ENCODE assay signal across 8 cellular contexts in genomic region chr4:26885912-26886274, GRCh38. TPM values are rescaled to one million over a fixed set of nuclear protein-coding genes. Genes with fewer than 3 reads are reported as not detected.
A peak's percentile ranks its signal among the peaks of the same experiment; 100 is the strongest.
DNase-seq lines count a peak whose midpoint lies in the region; ATAC-seq and TF ChIP-seq lines count a peak whose summit lies in the region.

No MANE protein-coding gene starts in this region.

- H3K9me3 Mint-ChIP-seq in activated naive CD8-positive, alpha-beta T cell treated with anti-CD3 and anti-CD28 coated beads, Interleukin-2, amount 10 ng/mL, durations not matched to agents 7 days and 5 days, result peaks cover 1% of the 10 kb centered on the region
- H3K9me3 Mint-ChIP-seq in WTC11, result peaks cover 7% of the 10 kb centered on the region

- H3K4me1 Mint-ChIP-seq in activated naive CD8-positive, alpha-beta T cell treated with anti-CD3 and anti-CD28 coated beads, Interleukin-2, amount 10 ng/mL, durations not matched to agents 7 days and 5 days, result peaks cover 52% of the 10 kb centered on the region
- peaks cover 9% of the 10 kb centered on the region for H3K4me1 Mint-ChIP-seq in WTC11

- peak; percentile 80 for ATAC-seq in GM18505 (IDR thresholded peaks at IDR 0.05; ENCODE audit: unreplicated experiment)
- peak; percentile 76 for ATAC-seq in GM21390 (IDR thresholded peaks at IDR 0.05; ENCODE audit: unreplicated experiment)
- ATAC-seq in HG03571 (IDR thresholded peaks at IDR 0.05; ENCODE audit: unreplicated experiment), result peak; percentile 75
- peak; percentile 55 for ATAC-seq in activated naive CD8-positive, alpha-beta T cell treated with anti-CD3 and anti-CD28 coated beads, Interleukin-2, amount 10 ng/mL, durations not matched to agents 7 days and 5 days (ENCODE audit: low read depth)
- ATAC-seq in upper lobe of right lung, result peak; percentile 90
- ATAC-seq in WTC11, result no peak

- intact Hi-C loops in upper lobe of right lung (cut with DNase I), result no loop called here

- DNase-seq in activated naive CD8-positive, alpha-beta T cell treated with anti-CD3 and anti-CD28 coated beads, Interleukin-2, amount 10 ng/mL, durations not matched to agents 7 days and 5 days, result no peak
- DNase-seq in upper lobe of right lung (no peak), NCI-H1105 treated with DMSO at 0.1 percent for 48 hours (lab: John Stamatoyannopoulos, UW) (no peak), NCI-H345 (lab: John Stamatoyannopoulos, UW) (no peak), WTC11 (ENCODE audit: low spot score) (no peak)

- H3K36me3 ChIP-seq in upper lobe of right lung, result no peaks in the 10 kb centered on the region

- CTCF ChIA-PET in WTC11 (lab: Charles Lee), result no interaction called here

- no peaks in the 10 kb centered on the region for H3K27me3 Mint-ChIP-seq in activated naive CD8-positive, alpha-beta T cell treated with anti-CD3 and anti-CD28 coated beads, Interleukin-2, amount 10 ng/mL, durations not matched to agents 7 days and 5 days
- H3K27me3 Mint-ChIP-seq in WTC11 (ENCODE audit: low read depth), result no peaks in the 10 kb centered on the region

- no peaks in the 10 kb centered on the region for H3K27me3 ChIP-seq in upper lobe of right lung

- H3K9me3 ChIP-seq in upper lobe of right lung, result no peaks in the 10 kb centered on the region

- POLR2A ChIA-PET in activated naive CD8-positive, alpha-beta T cell treated with anti-CD3 and anti-CD28 coated beads, Interleukin-2, amount 10 ng/mL, durations not matched to agents 7 days and 5 days (lab: Charles Lee), result interaction anchor here (0.7 to 9.2 kb wide), 8 partner anchors 19 to 574 kb away, joined by 3 to 209 read pairs (median 5); partner anchors contain the start of genes RBPJ and STIM2
- POLR2A ChIA-PET in WTC11 (lab: Charles Lee), result no interaction called here

- H3K4me3 Mint-ChIP-seq in activated naive CD8-positive, alpha-beta T cell treated with anti-CD3 and anti-CD28 coated beads, Interleukin-2, amount 10 ng/mL, durations not matched to agents 7 days and 5 days, result peak overlapping the region; percentile 80
- no peak overlapping the region for H3K4me3 Mint-ChIP-seq in WTC11

- H3K4me1 ChIP-seq in upper lobe of right lung, result peaks cover 35% of the 10 kb centered on the region

- H3K27ac ChIP-seq in upper lobe of right lung, result peak overlapping the region; percentile 62

- peak; percentile 32 for TF ChIP-seq POLR2A in GM18505 (IDR thresholded peaks at IDR 0.05; ENCODE audit: borderline replicate concordance, extremely low read depth, insufficient read depth, insufficient read length)

- H3K36me3 Mint-ChIP-seq in activated naive CD8-positive, alpha-beta T cell treated with anti-CD3 and anti-CD28 coated beads, Interleukin-2, amount 10 ng/mL, durations not matched to agents 7 days and 5 days, result peaks cover 26% of the 10 kb centered on the region
- H3K36me3 Mint-ChIP-seq in WTC11, result 0 out of 2 replicates have a peak, but pooled peaks cover 2% of the 10 kb centered on the region

- peak overlapping the region; percentile 7 for H3K4me3 ChIP-seq in upper lobe of right lung

- peak overlapping the region; percentile 96 for H3K27ac Mint-ChIP-seq in activated naive CD8-positive, alpha-beta T cell treated with anti-CD3 and anti-CD28 coated beads, Interleukin-2, amount 10 ng/mL, durations not matched to agents 7 days and 5 days
- no peak overlapping the region for H3K27ac Mint-ChIP-seq in WTC11

- no peak for TF ChIP-seq CTCF in upper lobe of right lung (IDR thresholded peaks at IDR 0.05)
- TF ChIP-seq CTCF in WTC11 (IDR thresholded peaks at IDR 0.05), result no peak

TF ChIP-seq in WTC11, 78 proteins besides CTCF, POLR2A, EP300 and RAD21 (continues in another document):
- no peak for TF ChIP-seq HMGA2 (CRISPR knock-in tag; IDR thresholded peaks at IDR 0.05)
- TF ChIP-seq CREM (CRISPR knock-in tag; IDR thresholded peaks at IDR 0.05), result no peak
- no peak for TF ChIP-seq E2F5 (CRISPR knock-in tag; IDR thresholded peaks at IDR 0.05)
- TF ChIP-seq NR2C2 (CRISPR knock-in tag; IDR thresholded peaks at IDR 0.05), result no peak
- no peak for TF ChIP-seq PREB (CRISPR knock-in tag; IDR thresholded peaks at IDR 0.05; ENCODE audit: borderline replicate concordance)
- TF ChIP-seq HMGXB4 (CRISPR knock-in tag; IDR thresholded peaks at IDR 0.05), result no peak
- no peak for TF ChIP-seq ZBTB43 (CRISPR knock-in tag; IDR thresholded peaks at IDR 0.05)
- TF ChIP-seq CBFB (CRISPR knock-in tag; IDR thresholded peaks at IDR 0.05; ENCODE audit: low read depth), result no peak
- TF ChIP-seq FOXK1 (CRISPR knock-in tag; IDR thresholded peaks at IDR 0.05), result no peak
- TF ChIP-seq ZSCAN18 (CRISPR knock-in tag; IDR thresholded peaks at IDR 0.05), result no peak
- TF ChIP-seq IRF1 (CRISPR knock-in tag; IDR thresholded peaks at IDR 0.05), result no peak
- TF ChIP-seq IRF2 (CRISPR knock-in tag; IDR thresholded peaks at IDR 0.05; ENCODE audit: borderline replicate concordance, low read depth), result no peak

RNA-seq across cellular contexts. Expression of gene STIM2, which starts 25.3 kb away (rescaled TPM):
- 10 to 100 TPM; 70.2 to 75.2 TPM for total RNA-seq in activated naive CD8-positive, alpha-beta T cell treated with anti-CD3 and anti-CD28 coated beads, Interleukin-2, amount 10 ng/mL, durations not matched to agents 7 days and 5 days
- total RNA-seq in upper lobe of right lung (36.7 TPM), WTC11 (2021) (20.1 to 22.4 TPM (median 20.9 TPM) in 3 replicates)
